Comparison of ENCODE assay signal across 29 cellular contexts in genomic region chr20:51341581-51341980, GRCh38.
DNase-seq lines count a peak whose midpoint lies in the region; ATAC-seq, FAIRE-seq and TF ChIP-seq lines count a peak whose summit lies in the region.
"Had no signal": no experiment of that assay in that cellular context is flagged by ENCODE, and none has a peak within 500 bp of the region (broad histone marks: within the 10 kb centered on the region; RNA-seq: fewer than 3 reads in every experiment).

No MANE protein-coding gene starts in this region.

- CTCF ChIA-PET in A549 (lab: Yijun Ruan, JAX): interaction anchor here (1.1 to 2.4 kb wide), 4 partner anchors 16 to 253 kb away, joined by 3 to 10 read pairs (median 6); no protein-coding TSS in a partner anchor

- TF ChIP-seq POLR2A in A549 (IDR thresholded peaks at IDR 0.05; ENCODE audit: low read length) (no peak), esophagus squamous epithelium (IDR thresholded peaks at IDR 0.05) (no peak)

- peaks cover 18% of the 10 kb centered on the region for H3K4me1 ChIP-seq in A549
- no peaks in the 10 kb centered on the region for H3K4me1 ChIP-seq in left lung
- peaks cover 0 to 12% (median 6%) of the 10 kb centered on the region in 3 donors for H3K4me1 ChIP-seq in esophagus squamous epithelium
- H3K4me1 ChIP-seq: left ventricle myocardium inferior, prostate gland, upper lobe of left lung had no signal

- no peak for TF ChIP-seq CTCF in A549 (IDR thresholded peaks at IDR 0.05)
- no peak for TF ChIP-seq CTCF in cardiac fibroblast (IDR thresholded peaks at IDR 0.05; ENCODE audit: low read depth, low read length)
- no peak for TF ChIP-seq CTCF in left lung (IDR thresholded peaks at IDR 0.05)
- TF ChIP-seq CTCF in esophagus squamous epithelium (IDR thresholded peaks at IDR 0.05): no peak

- no peaks in the 10 kb centered on the region for H3K27me3 ChIP-seq in left lung
- H3K27me3 ChIP-seq in esophagus squamous epithelium: no peaks in the 10 kb centered on the region
- H3K27me3 ChIP-seq: upper lobe of left lung had no signal

- no peak for TF ChIP-seq EP300 in A549 (IDR thresholded peaks at IDR 0.05)

- 7% methylated on average over 2 of the region's 3 CpGs for WGBS in A549 (ENCODE audit: missing lambda C conversion rate)
- WGBS in esophagus squamous epithelium, 2 donors: 17 to 28% methylated on average over 2 to 3 of the region's 3 CpGs

- no peaks in the 10 kb centered on the region for H3K36me3 ChIP-seq in left lung
- no peaks in the 10 kb centered on the region for H3K36me3 ChIP-seq in esophagus squamous epithelium
- H3K36me3 ChIP-seq: left ventricle myocardium inferior, prostate gland, upper lobe of left lung had no signal

- TF ChIP-seq RAD21 in A549 (conservative IDR thresholded peaks at IDR 0.05 in 1 of 2, IDR thresholded peaks at IDR 0.05 in 1 of 2): no peak

- DNase-seq in A549 (ENCODE audit: low read depth in 1 of 2, low spot score in 1 of 2): no peak
- DNase-seq in HCEC 1CT: peak; percentile 24
- DNase-seq in cardiac fibroblast (ENCODE audit: low read depth in 2 of 2): peak; percentile 66 to 77
- DNase-seq in left lung: peak in 1 of 2 donors; percentile 6
- no peak for DNase-seq in esophagus squamous epithelium (lab: John Stamatoyannopoulos, UW)
- no peak for DNase-seq in NCI-H2196 (lab: John Stamatoyannopoulos, UW; ENCODE audit: unreplicated experiment)
- no peak for DNase-seq in NCI-H1694 (lab: John Stamatoyannopoulos, UW)
- DNase-seq: 8988T; activated CD4-positive, alpha-beta memory T cell treated with anti-CD3 and anti-CD28 coated beads, Interleukin-2, amount 10 ng/mL, durations not matched to agents 7 days and 5 days; activated CD4-positive, alpha-beta T cell treated with anti-CD3 and anti-CD28 coated beads for 1 hour; activated CD8-positive, alpha-beta memory T cell treated with anti-CD3 and anti-CD28 coated beads, Interleukin-2, amount 50 U/mL, for 4 hours; activated naive CD4-positive, alpha-beta T cell treated with Interleukin-2 at 50 U/mL for 16 hours; DMS 273 treated with DMSO at 0.1 percent for 48 hours; glutamatergic neuron; Karpas-422; left ventricle myocardium inferior; NCI-H1417 treated with DMSO at 0.1 percent for 48 hours; NCI-H2081; NCI-H345; NCI-H69; PC-9; Right ventricle myocardium superior; substantia nigra; upper lobe of left lung had no signal

- no peaks in the 10 kb centered on the region for H3K9me3 ChIP-seq in A549
- H3K9me3 ChIP-seq in left lung: peaks cover 0 to 4% of the 10 kb centered on the region in 2 donors
- H3K9me3 ChIP-seq in esophagus squamous epithelium: no peaks in the 10 kb centered on the region
- H3K9me3 ChIP-seq: left ventricle myocardium inferior, prostate gland, upper lobe of left lung had no signal

- peak overlapping the region; percentile 34 to 59; a peak in 2 of 6 replicates for H3K27ac ChIP-seq in A549
- H3K27ac ChIP-seq in left lung: no peak overlapping the region
- no peak overlapping the region for H3K27ac ChIP-seq in esophagus squamous epithelium
- H3K27ac ChIP-seq: left ventricle myocardium inferior, PC-9, prostate gland, upper lobe of left lung had no signal

- FAIRE-seq in A549 (lab: Jason Lieb, UNC): no peak
- FAIRE-seq: GM12892, islet of Langerhans had no signal

- H3K4me2 ChIP-seq in A549: no peak overlapping the region
- H3K4me2 ChIP-seq: PC-9 had no signal

- H3K4me3 ChIP-seq in A549: no peak overlapping the region
- H3K4me3 ChIP-seq in cardiac fibroblast (replicated peaks in 1 of 2; ENCODE audit: low read depth in 2 of 2, low read length in 2 of 2): no peak overlapping the region
- no peak overlapping the region for H3K4me3 ChIP-seq in left lung
- no peak overlapping the region for H3K4me3 ChIP-seq in esophagus squamous epithelium
- H3K4me3 ChIP-seq: left ventricle myocardium inferior, PC-9, prostate gland, upper lobe of left lung had no signal

- ATAC-seq in A549 (no peak), left lung (peak; percentile 33), GM19397 (IDR thresholded peaks at IDR 0.05; ENCODE audit: unreplicated experiment) (no peak)
- ATAC-seq: stimulated activated memory B cell treated with anti-CD40 and anti-IgM and Interleukin-4, amounts not matched to agents 10 μg/mL and 1 μg/mL and 100 μg/mL, for 72 hours had no signal

- POLR2A ChIA-PET in A549 (lab: Yijun Ruan, JAX): no interaction called here

- intact Hi-C loops in left lung (cut with DNase I): no loop called here
- intact Hi-C loops in esophagus squamous epithelium (cut with DNase I): no loop called here

TF ChIP-seq in A549, 52 proteins besides CTCF, POLR2A, EP300 and RAD21:
- no peak for TF ChIP-seq ATOH8 (CRISPR knock-in tag; IDR thresholded peaks at IDR 0.05; ENCODE audit: low read depth)

Comparison
In these comparisons a context has a peak if more than half of its experiments do, and no peak if none do; other contexts are left out.
1. DNase-seq: peak in HCEC 1CT (single experiment) and cardiac fibroblast (2 of 2); none in A549 (0 of 2), esophagus squamous epithelium (single experiment), NCI-H2196 (single experiment) and NCI-H1694 (single experiment).
2. H3K27ac ChIP-seq: peak in A549 (2 of 2); none in left lung (0 of 2) and esophagus squamous epithelium (0 of 4).